In genomic region chr9:76608562-76609254, GRCh38 we compare ENCODE assay signal across 3 cellular contexts.
TF ChIP-seq lines count a peak whose summit lies in the region.

No MANE protein-coding gene starts in this region.

TF ChIP-seq in A549, 52 proteins besides CTCF, POLR2A, EP300 and RAD21:
- TF ChIP-seq ZSCAN20 (CRISPR knock-in tag; IDR thresholded peaks at IDR 0.05) (no peak), MAZ (IDR thresholded peaks at IDR 0.05; ENCODE audit: borderline replicate concordance, low read depth, low read length) (no peak), MAFK (IDR thresholded peaks at IDR 0.05; ENCODE audit: partially characterized antibody) (peak; percentile 42), POLR2AphosphoS2 (conservative IDR thresholded peaks at IDR 0.05; ENCODE audit: low read length) (no peak), FOSL2 (IDR thresholded peaks at IDR 0.05) (no peak), FOSL2 (CRISPR knock-in tag; IDR thresholded peaks at IDR 0.05) (no peak)
TF ChIP-seq in A549: peak in this region for 1.

TF ChIP-seq in K562, 482 proteins besides CTCF, POLR2A, EP300 and RAD21:
- TF ChIP-seq LCOR (CRISPR knock-in tag; IDR thresholded peaks at IDR 0.05) (no peak), C11orf30 (IDR thresholded peaks at IDR 0.05; ENCODE audit: low read depth) (0 out of 2 replicates have a peak, but pooled peaks have one; percentile 5)

TF ChIP-seq in HepG2, 621 proteins besides CTCF, POLR2A, EP300 and RAD21:
- TF ChIP-seq ZNF577 (CRISPR knock-in tag; IDR thresholded peaks at IDR 0.05; ENCODE audit: borderline replicate concordance, low read depth) (no peak), IKZF1 (IDR thresholded peaks at IDR 0.05) (no peak), CEBPB (IDR thresholded peaks at IDR 0.05; ENCODE audit: borderline replicate concordance, low read depth, low read length) (no peak), FOXA1 (IDR thresholded peaks at IDR 0.05) (no peak), FOXA1 (CRISPR knock-in tag; IDR thresholded peaks at IDR 0.05) (no peak), GMEB2 (CRISPR knock-in tag; IDR thresholded peaks at IDR 0.05; ENCODE audit: low read depth) (no peak), MAFK (conservative IDR thresholded peaks at IDR 0.05 in 1 of 2, IDR thresholded peaks at IDR 0.05 in 1 of 2; ENCODE audit: low read length in 2 of 2) (peak in 1 of 2 experiments; percentile 62; a peak in 2 of 4 replicates), MAFF (IDR thresholded peaks at IDR 0.05; ENCODE audit: low read depth, low read length) (0 out of 2 replicates have a peak, but pooled peaks have one; percentile 37), SOX13 (IDR thresholded peaks at IDR 0.05) (no peak), SOX13 (CRISPR knock-in tag; conservative IDR thresholded peaks at IDR 0.05 in 1 of 2, IDR thresholded peaks at IDR 0.05 in 1 of 2) (no peak)
TF ChIP-seq in HepG2: peak in this region for 2.
